ENCODE assay signal across 21 cellular contexts in the genomic region with DNA sequence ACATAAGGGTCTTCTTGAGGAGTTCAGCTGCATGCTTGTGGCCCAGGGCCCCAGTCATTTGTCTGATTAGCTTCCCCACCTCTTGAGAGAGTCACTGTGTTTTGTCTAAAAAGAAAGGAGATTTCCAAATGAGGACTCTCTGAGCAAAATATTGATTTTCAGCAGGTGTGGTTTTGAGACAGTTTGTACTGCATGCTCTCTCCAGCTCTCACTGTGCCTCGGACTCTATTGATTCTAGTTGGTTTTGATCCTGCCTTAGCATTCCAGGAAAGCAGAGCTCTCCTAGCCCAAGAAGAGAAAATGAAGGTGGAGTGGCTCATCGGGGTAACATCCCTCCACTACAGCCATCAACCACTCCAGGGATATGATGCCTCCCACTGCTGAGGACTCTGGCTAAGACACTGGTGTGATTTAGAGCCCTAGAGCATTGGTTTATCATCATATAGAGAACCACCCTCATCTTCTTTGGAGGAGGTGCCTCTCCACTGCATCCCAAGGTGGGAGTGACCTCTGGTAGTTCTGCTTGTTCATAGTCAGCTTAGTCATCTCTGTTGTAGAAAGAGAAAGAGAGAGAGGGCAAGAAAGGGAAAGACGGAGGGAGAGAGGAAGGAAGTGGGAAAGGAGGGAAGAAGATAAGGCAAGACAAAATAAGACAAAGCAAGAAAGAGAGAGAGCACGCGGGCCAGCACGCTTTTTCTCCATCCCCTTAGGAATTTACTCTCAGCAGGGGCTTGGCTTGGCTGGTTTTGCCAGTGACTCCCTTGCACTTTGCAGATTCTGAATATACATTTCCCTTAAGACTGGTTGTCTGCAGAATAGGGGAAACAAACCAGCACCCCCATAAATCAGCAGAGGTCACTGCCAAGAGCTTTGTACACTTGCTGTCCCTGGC.
DNase-seq lines count a peak whose midpoint lies in the region; ATAC-seq, FAIRE-seq and TF ChIP-seq lines count a peak whose summit lies in the region.
"Had no signal": no experiment of that assay in that cellular context is flagged by ENCODE, and none has a peak within 500 bp of the region (broad histone marks: within the 10 kb centered on the region; RNA-seq: fewer than 3 reads in every experiment).

No MANE protein-coding gene starts in this region.

- TF ChIP-seq POLR2A in HepG2 (IDR thresholded peaks at IDR 0.05; ENCODE audit: insufficient read depth in 1 of 2, low read depth in 2 of 2, low read length in 2 of 2) (no peak), erythroblast (IDR thresholded peaks at IDR 0.05; ENCODE audit: low read length) (no peak)

- no peak overlapping the region for H3K4me2 ChIP-seq in HepG2 (ENCODE audit: low read depth, low read length)

- no peaks in the 10 kb centered on the region for H3K79me2 ChIP-seq in HepG2 (ENCODE audit: insufficient read depth, low read length)

- in situ Hi-C loops in HepG2 (cut with HindIII; ENCODE audit: extremely low pct_ligation_motif_present, low pct_unique_long_range_greater_than_20kb) = no loop called here

- WGBS in liver = 61% methylated on average over 6 of the region's 6 CpGs
- 7% methylated on average over 6 of the region's 6 CpGs for WGBS in HepG2 (ENCODE audit: low lambda C conversion rate)

- BruUV-seq in HepG2 (replicated peaks; lab: Mats Ljungman, UMichigan) = no TSS peak

- H3K4me1 ChIP-seq in liver (ENCODE audit: control insufficient read depth in 4 of 4, insufficient read depth in 4 of 4, low read length in 3 of 4) (peaks cover 0 to 18% (median 12%) of the 10 kb centered on the region in 4 donors), HepG2 (ENCODE audit: insufficient read depth, low read length) (no peaks in the 10 kb centered on the region)
- H3K4me1 ChIP-seq: left lung, prostate gland, uterus had no signal

- H2AFZ ChIP-seq in HepG2 (ENCODE audit: low read length) = no peak overlapping the region

- TF ChIP-seq CTCF in liver (IDR thresholded peaks at IDR 0.05; ENCODE audit: low read depth, low read length, missing input control) (no peak), HepG2 (CRISPR knock-in tag; IDR thresholded peaks at IDR 0.05) (no peak), epithelial cell of esophagus (IDR thresholded peaks at IDR 0.05; ENCODE audit: insufficient read depth, low read depth, low read length, missing control alignments) (no peak)

- H3K27ac ChIP-seq in liver (ENCODE audit: low read depth in 1 of 2, low read length in 2 of 2) = no peak overlapping the region
- no peak overlapping the region for H3K27ac ChIP-seq in HepG2 (ENCODE audit: extremely low read length, insufficient read depth, low read length)
- H3K27ac ChIP-seq: coronary artery, left lung, prostate gland, uterus had no signal

- DNase-seq in HepG2 (ENCODE audit: low spot score) (no peak), MV-4-11 (lab: John Stamatoyannopoulos, UW) (peak; percentile 14), epithelial cell of esophagus (ENCODE audit: low read depth) (peak; percentile 21), urothelium cell line (ENCODE audit: low spot score) (no peak), erythroblast (lab: John Stamatoyannopoulos, UW) (no peak), DMS114 treated with DMSO at 0.1 percent for 48 hours (lab: John Stamatoyannopoulos, UW; ENCODE audit: unreplicated experiment) (no peak), NCI-H748 treated with DMSO at 0.1 percent for 48 hours (lab: John Stamatoyannopoulos, UW) (no peak)
- DNase-seq: activated CD4-positive, alpha-beta T cell treated with anti-CD3 and anti-CD28 coated beads, Interleukin-2, amount 10 ng/mL, durations not matched to agents 7 days and 5 days; activated T-cell treated with anti-CD3 and anti-CD28 coated beads, Interleukin-2, amount 50 U/mL, for 72 hours; amygdala; DMS53; GOT3; hippocampal formation; left lung; NCI-H1436; stimulated activated naive CD8-positive, alpha-beta T cell treated with anti-CD3 and anti-CD28 coated beads, Interleukin-15, amount 100 ng/mL, for 72 hours; uterus had no signal

- H3K36me3 ChIP-seq in liver (ENCODE audit: control insufficient read depth in 4 of 4, insufficient read depth in 3 of 4, low read depth in 1 of 4, low read length in 3 of 4) (no peaks in the 10 kb centered on the region), HepG2 (replicated peaks in 1 of 2; ENCODE audit: control insufficient read depth in 1 of 2, insufficient read depth in 2 of 2, low read length in 2 of 2) (no peaks in the 10 kb centered on the region)
- H3K36me3 ChIP-seq: left lung, prostate gland, uterus had no signal

- no peak overlapping the region for H3K9ac ChIP-seq in liver (ENCODE audit: low read depth in 1 of 2, low read length in 2 of 2)
- H3K9ac ChIP-seq in HepG2 (ENCODE audit: insufficient read depth, low read depth, low read length) = no peak overlapping the region

- no peak for FAIRE-seq in HepG2 (lab: Jason Lieb, UNC)
- FAIRE-seq in urothelium cell line (lab: Jason Lieb, UNC) = peak; percentile 74

- no peak overlapping the region for H3K4me3 ChIP-seq in liver (ENCODE audit: low read depth in 1 of 3, low read length in 3 of 3)
- no peak overlapping the region for H3K4me3 ChIP-seq in HepG2 (replicated peaks in 1 of 3; ENCODE audit: insufficient read depth in 1 of 3, low read depth in 2 of 3, low read length in 3 of 3)
- H3K4me3 ChIP-seq in epithelial cell of esophagus (ENCODE audit: low read length) = no peak overlapping the region
- H3K4me3 ChIP-seq: coronary artery, left lung, prostate gland, uterus had no signal

- H3K9me3 ChIP-seq in liver (ENCODE audit: control insufficient read depth in 4 of 4, low read length in 3 of 4) (peaks cover 0 to 5% (median 0%) of the 10 kb centered on the region in 4 donors), HepG2 (ENCODE audit: low read length) (no peaks in the 10 kb centered on the region)
- H3K9me3 ChIP-seq: uterus had no signal

- CTCF ChIA-PET in HepG2 (lab: Yijun Ruan, JAX; ENCODE audit: low intra/inter-chr PET ratio, low total read pairs) = no interaction called here

- H4K20me1 ChIP-seq in HepG2 (ENCODE audit: insufficient read depth, low read length) = no peaks in the 10 kb centered on the region

- ATAC-seq in HepG2 = no peak
- ATAC-seq: esophagus mucosa; left lung; stimulated activated naive CD8-positive, alpha-beta T cell treated with anti-CD3 and anti-CD28 coated beads, Interleukin-15, amount 100 ng/mL, for 72 hours had no signal

- TF ChIP-seq RAD21 in liver (IDR thresholded peaks at IDR 0.05) (no peak), HepG2 (CRISPR knock-in tag; IDR thresholded peaks at IDR 0.05) (no peak)

- POLR2A ChIA-PET in HepG2 (lab: Yijun Ruan, JAX) = no interaction called here

- H3K27me3 ChIP-seq in liver (ENCODE audit: control insufficient read depth in 4 of 4, insufficient read depth in 4 of 4, low read length in 3 of 4) = no peaks in the 10 kb centered on the region
- H3K27me3 ChIP-seq in HepG2 (ENCODE audit: control insufficient read depth in 1 of 2, insufficient read depth in 2 of 2, low read length in 2 of 2) = no peaks in the 10 kb centered on the region; a peak in 2 of 5 replicates
- H3K27me3 ChIP-seq: uterus had no signal

- no peak for TF ChIP-seq EP300 in HepG2 (IDR thresholded peaks at IDR 0.05; ENCODE audit: low read depth in 2 of 2, low read length in 2 of 2)
- no peak for TF ChIP-seq EP300 in HepG2 (CRISPR knock-in tag; IDR thresholded peaks at IDR 0.05; ENCODE audit: borderline replicate concordance)

- intact Hi-C loops in HepG2 (cut with micrococcal nuclease; ENCODE audit: unreplicated experiment) = no loop called here

TF ChIP-seq in liver, 16 proteins besides CTCF, POLR2A, EP300 and RAD21 (continues in another document):
- TF ChIP-seq FOXA1 (IDR thresholded peaks at IDR 0.05) = no peak

TF ChIP-seq in HepG2, 621 proteins besides CTCF, POLR2A, EP300 and RAD21 (continues in another document):
- TF ChIP-seq ZSCAN25 (CRISPR knock-in tag; IDR thresholded peaks at IDR 0.05) (no peak), MTF2 (CRISPR knock-in tag; IDR thresholded peaks at IDR 0.05; ENCODE audit: borderline replicate concordance) (no peak)
- TF ChIP-seq, protein P1, sequence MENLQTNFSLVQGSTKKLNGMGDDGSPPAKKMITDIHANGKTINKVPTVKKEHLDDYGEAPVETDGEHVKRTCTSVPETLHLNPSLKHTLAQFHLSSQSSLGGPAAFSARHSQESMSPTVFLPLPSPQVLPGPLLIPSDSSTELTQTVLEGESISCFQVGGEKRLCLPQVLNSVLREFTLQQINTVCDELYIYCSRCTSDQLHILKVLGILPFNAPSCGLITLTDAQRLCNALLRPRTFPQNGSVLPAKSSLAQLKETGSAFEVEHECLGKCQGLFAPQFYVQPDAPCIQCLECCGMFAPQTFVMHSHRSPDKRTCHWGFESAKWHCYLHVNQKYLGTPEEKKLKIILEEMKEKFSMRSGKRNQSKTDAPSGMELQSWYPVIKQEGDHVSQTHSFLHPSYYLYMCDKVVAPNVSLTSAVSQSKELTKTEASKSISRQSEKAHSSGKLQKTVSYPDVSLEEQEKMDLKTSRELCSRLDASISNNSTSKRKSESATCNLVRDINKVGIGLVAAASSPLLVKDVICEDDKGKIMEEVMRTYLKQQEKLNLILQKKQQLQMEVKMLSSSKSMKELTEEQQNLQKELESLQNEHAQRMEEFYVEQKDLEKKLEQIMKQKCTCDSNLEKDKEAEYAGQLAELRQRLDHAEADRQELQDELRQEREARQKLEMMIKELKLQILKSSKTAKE (CRISPR knock-in tag; IDR thresholded peaks at IDR 0.05; ENCODE audit: borderline replicate concordance) = no peak
- TF ChIP-seq, protein P2, sequence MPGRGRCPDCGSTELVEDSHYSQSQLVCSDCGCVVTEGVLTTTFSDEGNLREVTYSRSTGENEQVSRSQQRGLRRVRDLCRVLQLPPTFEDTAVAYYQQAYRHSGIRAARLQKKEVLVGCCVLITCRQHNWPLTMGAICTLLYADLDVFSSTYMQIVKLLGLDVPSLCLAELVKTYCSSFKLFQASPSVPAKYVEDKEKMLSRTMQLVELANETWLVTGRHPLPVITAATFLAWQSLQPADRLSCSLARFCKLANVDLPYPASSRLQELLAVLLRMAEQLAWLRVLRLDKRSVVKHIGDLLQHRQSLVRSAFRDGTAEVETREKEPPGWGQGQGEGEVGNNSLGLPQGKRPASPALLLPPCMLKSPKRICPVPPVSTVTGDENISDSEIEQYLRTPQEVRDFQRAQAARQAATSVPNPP (CRISPR knock-in tag; IDR thresholded peaks at IDR 0.05) = no peak
- TF ChIP-seq, protein P3, sequence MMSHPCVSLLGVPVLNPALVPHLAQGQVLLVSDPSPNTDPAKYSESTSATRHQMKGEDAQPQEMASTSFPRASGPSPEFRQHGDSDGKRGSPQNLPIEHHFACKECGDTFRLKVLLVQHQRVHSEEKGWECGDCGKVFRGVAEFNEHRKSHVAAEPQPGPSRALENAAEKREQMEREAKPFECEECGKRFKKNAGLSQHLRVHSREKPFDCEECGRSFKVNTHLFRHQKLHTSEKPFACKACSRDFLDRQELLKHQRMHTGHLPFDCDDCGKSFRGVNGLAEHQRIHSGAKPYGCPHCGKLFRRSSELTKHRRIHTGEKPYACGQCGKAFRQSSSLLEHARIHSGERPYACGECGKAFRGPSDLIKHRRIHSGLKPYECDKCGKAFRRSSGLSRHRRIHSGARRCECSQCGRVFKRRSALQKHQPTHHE (CRISPR knock-in tag; IDR thresholded peaks at IDR 0.05; ENCODE audit: borderline replicate concordance) = no peak

Comparison
In these comparisons a context has a peak if more than half of its experiments do, and no peak if none do; other contexts are left out.
1. DNase-seq: peak in MV-4-11 (single experiment) and epithelial cell of esophagus (single experiment); none in HepG2 (single experiment), urothelium cell line (single experiment), erythroblast (0 of 2), DMS114 treated with DMSO at 0.1 percent for 48 hours (single experiment) and NCI-H748 treated with DMSO at 0.1 percent for 48 hours (single experiment).